Comparison of ENCODE assay signal across 1 cellular context in the genomic region with DNA sequence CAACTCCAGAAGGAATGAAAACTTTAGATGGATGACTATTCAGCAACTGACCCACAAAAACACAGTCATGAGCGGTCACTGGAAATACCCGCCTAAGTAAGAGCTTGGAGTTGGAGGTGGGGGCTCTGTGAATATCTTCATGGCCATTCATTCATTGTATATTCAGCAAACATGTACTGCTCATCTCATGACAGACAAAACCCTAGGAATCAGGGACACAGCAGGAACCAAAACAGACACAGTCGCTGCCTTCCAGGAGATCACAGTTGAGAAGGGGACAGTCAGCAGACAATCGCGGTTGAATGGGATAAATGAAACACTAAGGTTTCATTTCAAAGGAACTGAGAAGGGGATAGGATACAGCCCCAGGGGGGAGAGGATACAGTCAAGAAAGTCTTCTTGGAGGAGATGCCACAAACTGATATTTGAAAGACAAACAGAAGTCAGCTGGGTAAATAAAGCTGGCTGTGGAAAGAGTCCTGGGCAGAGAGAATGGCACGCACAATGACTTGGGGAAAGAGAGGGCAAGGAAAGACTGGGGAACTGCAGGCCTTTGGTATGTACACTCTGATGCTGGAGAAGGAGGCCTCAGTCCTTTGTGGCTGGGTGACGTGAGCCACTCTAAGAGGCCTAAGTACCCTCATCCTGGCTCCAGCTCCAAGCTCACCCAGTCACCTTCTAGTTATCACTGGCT.
TF ChIP-seq lines count a peak whose summit lies in the region.

No MANE protein-coding gene starts in this region.

TF ChIP-seq in A549, 52 proteins besides CTCF, POLR2A, EP300 and RAD21 (continued from another document):
- TF ChIP-seq BHLHE40 (IDR thresholded peaks at IDR 0.05; ENCODE audit: low read depth, low read length) = peak; percentile 19; the same call in 1 of the 2 replicates
- TF ChIP-seq HEYL (CRISPR knock-in tag; IDR thresholded peaks at IDR 0.05) = no peak
- TF ChIP-seq JUN (IDR thresholded peaks at IDR 0.05) = peak in 1 of 2 experiments; percentile 28; a peak in 1 of 5 replicates
- TF ChIP-seq CEBPB (IDR thresholded peaks at IDR 0.05) = peak in 1 of 2 experiments; percentile 42; a peak in 1 of 4 replicates
- TF ChIP-seq FOXS1 (CRISPR knock-in tag; IDR thresholded peaks at IDR 0.05) = peak; percentile 69; the same call in 1 of the 2 replicates
- TF ChIP-seq, protein P1, sequence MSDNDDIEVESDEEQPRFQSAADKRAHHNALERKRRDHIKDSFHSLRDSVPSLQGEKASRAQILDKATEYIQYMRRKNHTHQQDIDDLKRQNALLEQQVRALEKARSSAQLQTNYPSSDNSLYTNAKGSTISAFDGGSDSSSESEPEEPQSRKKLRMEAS (IDR thresholded peaks at IDR 0.05) = peak; percentile 71
- TF ChIP-seq NFE2L2 (conservative IDR thresholded peaks at IDR 0.05; ENCODE audit: low read length) = peak; percentile 67; the same call in 1 of the 2 replicates
- TF ChIP-seq ZC3H11A (IDR thresholded peaks at IDR 0.05) = no peak
- TF ChIP-seq, protein P2, sequence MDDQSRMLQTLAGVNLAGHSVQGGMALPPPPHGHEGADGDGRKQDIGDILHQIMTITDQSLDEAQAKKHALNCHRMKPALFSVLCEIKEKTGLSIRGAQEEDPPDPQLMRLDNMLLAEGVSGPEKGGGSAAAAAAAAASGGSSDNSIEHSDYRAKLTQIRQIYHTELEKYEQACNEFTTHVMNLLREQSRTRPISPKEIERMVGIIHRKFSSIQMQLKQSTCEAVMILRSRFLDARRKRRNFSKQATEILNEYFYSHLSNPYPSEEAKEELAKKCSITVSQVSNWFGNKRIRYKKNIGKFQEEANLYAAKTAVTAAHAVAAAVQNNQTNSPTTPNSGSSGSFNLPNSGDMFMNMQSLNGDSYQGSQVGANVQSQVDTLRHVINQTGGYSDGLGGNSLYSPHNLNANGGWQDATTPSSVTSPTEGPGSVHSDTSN (IDR thresholded peaks at IDR 0.05) = peak; percentile 87
- no peak for TF ChIP-seq FOSL2 (IDR thresholded peaks at IDR 0.05)
- peak; percentile 37 for TF ChIP-seq FOSL2 (CRISPR knock-in tag; IDR thresholded peaks at IDR 0.05)
- TF ChIP-seq, protein P3, sequence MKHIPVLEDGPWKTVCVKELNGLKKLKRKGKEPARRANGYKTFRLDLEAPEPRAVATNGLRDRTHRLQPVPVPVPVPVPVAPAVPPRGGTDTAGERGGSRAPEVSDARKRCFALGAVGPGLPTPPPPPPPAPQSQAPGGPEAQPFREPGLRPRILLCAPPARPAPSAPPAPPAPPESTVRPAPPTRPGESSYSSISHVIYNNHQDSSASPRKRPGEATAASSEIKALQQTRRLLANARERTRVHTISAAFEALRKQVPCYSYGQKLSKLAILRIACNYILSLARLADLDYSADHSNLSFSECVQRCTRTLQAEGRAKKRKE (CRISPR knock-in tag; IDR thresholded peaks at IDR 0.05; ENCODE audit: low read depth) = peak; percentile 72
